Comparison of ENCODE assay signal across 8 cellular contexts in the genomic region with DNA sequence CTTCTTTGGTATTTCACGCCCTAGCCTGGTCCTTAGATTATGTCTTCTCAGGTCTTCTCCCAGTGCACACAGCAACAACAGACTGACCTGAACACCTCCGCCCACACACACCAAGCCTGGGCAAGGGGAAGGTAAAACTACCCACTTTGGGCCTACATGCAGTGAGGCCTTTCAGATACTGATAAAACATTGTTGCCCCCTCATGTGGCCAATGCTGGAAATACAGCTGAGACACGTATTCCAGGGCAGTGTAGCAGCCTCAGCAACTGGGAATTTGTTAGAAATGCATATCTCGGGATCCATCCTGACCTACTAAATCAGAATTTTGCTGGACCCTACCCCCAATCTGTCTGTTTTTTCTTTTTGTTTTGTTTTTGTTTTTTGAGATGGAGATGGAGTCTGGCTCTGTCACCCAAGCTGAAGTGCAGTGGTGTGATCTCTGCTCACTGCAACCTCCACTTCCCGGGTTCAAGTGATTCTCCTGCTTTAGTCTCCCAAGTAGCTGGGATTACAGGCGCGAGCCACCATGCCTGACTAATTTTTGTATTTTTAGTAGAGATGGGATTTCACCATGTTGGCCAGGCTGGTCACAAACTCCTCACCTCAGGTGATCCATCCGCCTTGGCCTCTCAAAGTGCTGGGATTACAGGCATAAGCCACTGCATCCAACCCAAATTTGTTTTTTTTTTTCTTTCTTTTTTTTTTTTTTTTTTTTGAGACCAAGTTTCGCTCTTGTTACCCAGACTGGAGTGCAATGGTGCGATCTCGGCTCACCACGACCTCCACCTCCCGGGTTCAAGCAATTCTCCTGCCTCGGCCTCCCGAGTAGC. TPM values are rescaled to one million over a fixed set of nuclear protein-coding genes. Genes with fewer than 3 reads are reported as not detected.
A peak's percentile ranks its signal among the peaks of the same experiment; 100 is the strongest.
DNase-seq lines count a peak whose midpoint lies in the region; ATAC-seq and TF ChIP-seq lines count a peak whose summit lies in the region.
"Not testable (repeated sequence)": the region's sequence is repeated elsewhere in the genome, so short reads cannot be mapped to it uniquely, and the experiment has no call there.

No MANE protein-coding gene starts in this region.

- not testable (repeated sequence) for H4K91ac ChIP-seq in IMR-90 (ENCODE audit: insufficient read depth, low read depth, low read length)

- CTCF ChIA-PET in IMR-90 (lab: Yijun Ruan, JAX): interaction anchor here (0.6 to 2.0 kb wide), 8 partner anchors 10 to 116 kb away, joined by 3 to 8 read pairs (median 4); no protein-coding TSS in a partner anchor

- peak; percentile 88 for ATAC-seq in IMR-90 (ENCODE audit: low read depth)

- not testable (repeated sequence) for H3K56ac ChIP-seq in IMR-90 (ENCODE audit: extremely low read depth, insufficient read depth, low read length)

- not testable (repeated sequence) for H2BK120ac ChIP-seq in IMR-90 (ENCODE audit: low read depth, low read length)

- not testable (repeated sequence) for H3K27ac ChIP-seq in IMR-90 (ENCODE audit: insufficient read depth, low read length); vagina

- not testable (repeated sequence) for H4K5ac ChIP-seq in IMR-90 (ENCODE audit: low read depth, low read length)

- H3K27me3 ChIP-seq in IMR-90 (ENCODE audit: control insufficient read depth, insufficient read depth, low read length); vagina: not testable (repeated sequence)

- in situ Hi-C loops in IMR-90 (cut with MboI; ENCODE audit: low sequenced_read_pairs): not testable (repeated sequence)

- H3K79me1 ChIP-seq in IMR-90 (ENCODE audit: low read depth in 1 of 2, low read length in 2 of 2): peaks cover 2 to 11% of the 10 kb centered on the region in 2 experiments; a peak in 3 of 4 replicates

- peak overlapping the region; percentile 74 for H2AK9ac ChIP-seq in IMR-90 (replicated peaks; ENCODE audit: low read depth, low read length, poor library complexity)

- not testable (repeated sequence) for H2BK15ac ChIP-seq in IMR-90 (ENCODE audit: low read depth, low read length)

- TF ChIP-seq RAD21 in IMR-90 (IDR thresholded peaks at IDR 0.05; ENCODE audit: low read length): peak; percentile 44

- H2AK5ac ChIP-seq in IMR-90 (ENCODE audit: low read depth, low read length): not testable (repeated sequence)

- H2BK5ac ChIP-seq in IMR-90 (ENCODE audit: low read depth, low read length, poor library complexity, severe bottlenecking): not testable (repeated sequence)

- H3K9me1 ChIP-seq in IMR-90 (ENCODE audit: insufficient read depth, low read length): not testable (repeated sequence)

- not testable (repeated sequence) for H3K4me3 ChIP-seq in IMR-90 (ENCODE audit: insufficient read depth, low read depth, low read length); skeletal muscle cell (ENCODE audit: low read depth, low read length); vagina

- dilution Hi-C loops in IMR-90 (cut with HindIII; ENCODE audit: low sequenced_read_pairs, unreplicated experiment): not testable (repeated sequence)

- H3K14ac ChIP-seq in IMR-90 (replicated peaks; ENCODE audit: low read depth, low read length): not testable (repeated sequence)

- TF ChIP-seq CTCF in GM12874 (IDR thresholded peaks at IDR 0.05; ENCODE audit: insufficient read depth, low read depth, low read length) (peak; percentile 78), IMR-90 (conservative IDR thresholded peaks at IDR 0.05; ENCODE audit: low read depth, low read length) (peak; percentile 67), vagina (IDR thresholded peaks at IDR 0.05) (peak; percentile 60 to 82 (median 61))

- not testable (repeated sequence) for H3K9me3 ChIP-seq in IMR-90 (ENCODE audit: control insufficient read depth, insufficient read depth, low read length); vagina

- H3K23ac ChIP-seq in IMR-90 (ENCODE audit: low read depth, low read length): not testable (repeated sequence)

- DNase-seq in IMR-90 (peak; percentile 75), NOMO-1 treated with DMSO at 0.1 percent for 48 hours (lab: John Stamatoyannopoulos, UW; ENCODE audit: unreplicated experiment) (peak; percentile 41), iPS-NIHi7 (ENCODE audit: extremely low spot score) (peak; percentile 83), skeletal muscle cell (ENCODE audit: low read depth) (peak; percentile 43)
- peak; percentile 65 to 72 for DNase-seq in activated CD4-positive, alpha-beta T cell treated with anti-CD3 and anti-CD28 coated beads, Interleukin-2, amount 50 U/mL, for 24 hours (ENCODE audit: low read depth in 1 of 2, low spot score in 1 of 2)
- peak; percentile 71 for DNase-seq in central memory CD4-positive, alpha-beta T cell
- not testable (repeated sequence) for DNase-seq in vagina (ENCODE audit: extremely low spot score in 2 of 2)

- H2BK20ac ChIP-seq in IMR-90 (ENCODE audit: low read depth, low read length): not testable (repeated sequence)

- POLR2A ChIA-PET in IMR-90 (lab: Charles Lee; ENCODE audit: unreplicated experiment): interaction anchor here (1.0 kb wide), 1 partner anchor 15 kb away, joined by 3 read pairs; no protein-coding TSS in a partner anchor

- H3K4me2 ChIP-seq in IMR-90 (ENCODE audit: low read depth, low read length): not testable (repeated sequence)

- not testable (repeated sequence) for H3K4me1 ChIP-seq in IMR-90 (ENCODE audit: control insufficient read depth, insufficient read depth, low read length); vagina

- peak; percentile 31; the same call in 1 of the 2 replicates for TF ChIP-seq POLR2A in IMR-90 (IDR thresholded peaks at IDR 0.05; ENCODE audit: low read depth, low read length)
- not testable (repeated sequence) for TF ChIP-seq POLR2A in vagina (IDR thresholded peaks at IDR 0.05)

- H2AFZ ChIP-seq in IMR-90 (replicated peaks; ENCODE audit: low read length, poor library complexity): peak overlapping the region; percentile 78

- peaks cover 24% of the 10 kb centered on the region for H4K20me1 ChIP-seq in IMR-90 (ENCODE audit: insufficient read depth, low read length)

- intact Hi-C loops in IMR-90 (cut with micrococcal nuclease): loop anchor here (2.0 kb wide), 1 partner anchor 115 kb away; no protein-coding TSS in a partner anchor
- intact Hi-C loops in vagina (cut with DNase I): not testable (repeated sequence)

- WGBS in IMR-90 (ENCODE audit: extremely low coverage in 2 of 2, insufficient read length in 1 of 2), 2 experiments: no CpG with 5 or more reads among the region's 15 CpGs

- peak overlapping the region in 1 of 2 experiments; percentile 53; a peak in 2 of 4 replicates for H4K8ac ChIP-seq in IMR-90 (ENCODE audit: low read depth in 2 of 2, low read length in 2 of 2)

- H3K9ac ChIP-seq in IMR-90 (ENCODE audit: low read depth, low read length): not testable (repeated sequence)

- H3K18ac ChIP-seq in IMR-90 (ENCODE audit: low read depth, low read length): not testable (repeated sequence)

- peaks cover 34% of the 10 kb centered on the region for H3K36me3 ChIP-seq in IMR-90 (ENCODE audit: control insufficient read depth, insufficient read depth, low read length)
- peaks cover 0 to 28% of the 10 kb centered on the region in 2 donors for H3K36me3 ChIP-seq in vagina

- not testable (repeated sequence) for H3K4ac ChIP-seq in IMR-90 (ENCODE audit: low read depth, low read length)

- BruUV-seq in IMR-90 (replicated peaks; lab: Mats Ljungman, UMichigan): not testable (repeated sequence)

TF ChIP-seq in IMR-90, 13 proteins besides CTCF, POLR2A, EP300 and RAD21:
- peak; percentile 42; the same call in 1 of the 2 replicates for TF ChIP-seq SMC3 (IDR thresholded peaks at IDR 0.05; ENCODE audit: low read depth, low read length)
- TF ChIP-seq MAFK (IDR thresholded peaks at IDR 0.05; ENCODE audit: low read depth, low read length): peak; percentile 28; the same call in 1 of the 2 replicates
- TF ChIP-seq, protein P1, sequence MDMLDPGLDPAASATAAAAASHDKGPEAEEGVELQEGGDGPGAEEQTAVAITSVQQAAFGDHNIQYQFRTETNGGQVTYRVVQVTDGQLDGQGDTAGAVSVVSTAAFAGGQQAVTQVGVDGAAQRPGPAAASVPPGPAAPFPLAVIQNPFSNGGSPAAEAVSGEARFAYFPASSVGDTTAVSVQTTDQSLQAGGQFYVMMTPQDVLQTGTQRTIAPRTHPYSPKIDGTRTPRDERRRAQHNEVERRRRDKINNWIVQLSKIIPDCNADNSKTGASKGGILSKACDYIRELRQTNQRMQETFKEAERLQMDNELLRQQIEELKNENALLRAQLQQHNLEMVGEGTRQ (IDR thresholded peaks at IDR 0.05; ENCODE audit: low read depth, low read length): 0 out of 2 replicates have a peak, but pooled peaks have one; percentile 11

RNA-seq across cellular contexts. Expression of a gene that starts 19.5 kb away (rescaled TPM):
- 16.1 and 18.8 TPM in 2 replicates for total RNA-seq in IMR-90 (2012; rRNA removed)
- 21.2 TPM in 2 replicates for polyA plus RNA-seq in IMR-90 (2012; rRNA removed)
- polyA plus RNA-seq in IMR-90 (2012; cell fraction: cytosol; rRNA removed): 11.5 and 12.8 TPM in 2 replicates
- 37.5 and 59.7 TPM in 2 replicates for polyA plus RNA-seq in IMR-90 (2012; cell fraction: nucleus; rRNA removed; ENCODE audit: low replicate concordance)
- 52.5 TPM for total RNA-seq in vagina

RNA-seq across cellular contexts. Expression of a gene that starts 20.1 kb away (rescaled TPM):
- total RNA-seq in IMR-90 (2012; rRNA removed) (71.7 and 82.3 TPM in 2 replicates), vagina (21.6 TPM)
- polyA plus RNA-seq in IMR-90 (2012; rRNA removed): 51.2 and 59.8 TPM in 2 replicates
- 39.5 and 39.8 TPM in 2 replicates for polyA plus RNA-seq in IMR-90 (2012; cell fraction: cytosol; rRNA removed)
- 11.0 and 12.8 TPM in 2 replicates for polyA plus RNA-seq in IMR-90 (2012; cell fraction: nucleus; rRNA removed; ENCODE audit: low replicate concordance)

RNA-seq across cellular contexts. Expression of a gene that starts 26.3 kb away (rescaled TPM):
- total RNA-seq in IMR-90 (2012; rRNA removed) (47.5 and 48.6 TPM in 2 replicates), vagina (29.5 TPM)
- 35.8 and 39.1 TPM in 2 replicates for polyA plus RNA-seq in IMR-90 (2012; rRNA removed)
- polyA plus RNA-seq in IMR-90 (2012; cell fraction: cytosol; rRNA removed): 29.2 and 30.4 TPM in 2 replicates
- polyA plus RNA-seq in IMR-90 (2012; cell fraction: nucleus; rRNA removed; ENCODE audit: low replicate concordance): 48.3 and 57.9 TPM in 2 replicates

RNA-seq across cellular contexts. Expression of a gene that starts 29.1 kb away (rescaled TPM):
- total RNA-seq in IMR-90 (2012; rRNA removed) (3.3 and 5.6 TPM in 2 replicates), vagina (13.3 TPM)
- polyA plus RNA-seq in IMR-90 (2012; rRNA removed): 13.2 and 15.5 TPM in 2 replicates
- 7.6 and 8.7 TPM in 2 replicates for polyA plus RNA-seq in IMR-90 (2012; cell fraction: cytosol; rRNA removed)
- 48.1 and 107 TPM in 2 replicates for polyA plus RNA-seq in IMR-90 (2012; cell fraction: nucleus; rRNA removed; ENCODE audit: low replicate concordance)

RNA-seq across cellular contexts. Expression of a gene that starts 40.4 kb away (rescaled TPM):
- 7.2 TPM in 2 replicates for total RNA-seq in IMR-90 (2012; rRNA removed)
- 16.7 and 17.3 TPM in 2 replicates for polyA plus RNA-seq in IMR-90 (2012; rRNA removed)
- 9.5 and 11.1 TPM in 2 replicates for polyA plus RNA-seq in IMR-90 (2012; cell fraction: cytosol; rRNA removed)
- polyA plus RNA-seq in IMR-90 (2012; cell fraction: nucleus; rRNA removed; ENCODE audit: low replicate concordance): 8.2 and 15.9 TPM in 2 replicates
- 5.9 TPM for total RNA-seq in vagina
